8 cellular contexts compared by ENCODE assay signal in genomic region chr17:3635474-3636153, GRCh38.
DNase-seq lines count a peak whose midpoint lies in the region; TF ChIP-seq lines count a peak whose summit lies in the region.

No MANE protein-coding gene starts in this region.

- no peaks in the 10 kb centered on the region for H3K27me3 Mint-ChIP-seq in dendritic cell treated with granulocyte-macrophage colony-stimulating factor and Interleukin-4, amounts not matched to agents 40 ng/mL and 50 ng/mL, for 4 days

- H3K36me3 ChIP-seq in MM.1S (replicated peaks; ENCODE audit: insufficient read depth, low read length) (no peaks in the 10 kb centered on the region), mucosa of rectum (ENCODE audit: control insufficient read depth in 2 of 2, insufficient read depth in 2 of 2, low read length in 2 of 2) (peaks cover 5 to 6% of the 10 kb centered on the region in 2 donors)

- peaks cover 4% of the 10 kb centered on the region; the same call in 1 of the 2 replicates for H3K4me1 ChIP-seq in MM.1S (ENCODE audit: low read length)
- H3K4me1 ChIP-seq in mucosa of rectum (ENCODE audit: control insufficient read depth in 2 of 2, insufficient read depth in 2 of 2, low read length in 2 of 2) = peaks cover 2 to 10% of the 10 kb centered on the region in 2 donors

- peak overlapping the region; percentile 97 for H3K4me3 Mint-ChIP-seq in dendritic cell treated with granulocyte-macrophage colony-stimulating factor and Interleukin-4, amounts not matched to agents 40 ng/mL and 50 ng/mL, for 4 days

- peak overlapping the region; percentile 71 for H3K4me2 ChIP-seq in MM.1S (ENCODE audit: low read depth, low read length)

- intact Hi-C loops in dendritic cell treated with granulocyte-macrophage colony-stimulating factor and Interleukin-4, amounts not matched to agents 40 ng/mL and 50 ng/mL, for 4 days (cut with micrococcal nuclease) = no loop called here

- H3K9ac ChIP-seq in MM.1S (ENCODE audit: low read length) (peak overlapping the region; percentile 90), mucosa of rectum (ENCODE audit: low read depth in 1 of 2, low read length in 2 of 2) (peak overlapping the region; percentile 79 to 90)

- H3F3A ChIP-seq in MM.1S (ENCODE audit: insufficient read depth, low read length) = peaks cover 6% of the 10 kb centered on the region

- H3K9me3 ChIP-seq in MM.1S (replicated peaks; ENCODE audit: insufficient read depth, low read length) (no peaks in the 10 kb centered on the region), mucosa of rectum (ENCODE audit: control insufficient read depth in 2 of 2, low read length in 2 of 2) (no peaks in the 10 kb centered on the region)

- H3K36me3 Mint-ChIP-seq in dendritic cell treated with granulocyte-macrophage colony-stimulating factor and Interleukin-4, amounts not matched to agents 40 ng/mL and 50 ng/mL, for 4 days (ENCODE audit: low read depth) = peaks cover 83% of the 10 kb centered on the region

- peak overlapping the region; percentile 83 for H2AFZ ChIP-seq in MM.1S (ENCODE audit: low read length)

- H3K4me3 ChIP-seq in MM.1S (ENCODE audit: low read length) (peak overlapping the region; percentile 95), mucosa of rectum (ENCODE audit: low read length in 2 of 2) (peak overlapping the region; percentile 79 to 85)

- no peaks in the 10 kb centered on the region for H3K9me2 ChIP-seq in MM.1S (replicated peaks; ENCODE audit: insufficient read depth, low read length)

- in situ Hi-C loops in GM13977 (cut with MboI; ENCODE audit: low pct_unique_long_range_greater_than_20kb, low sequenced_read_pairs, unreplicated experiment) = no loop called here

- TF ChIP-seq CTCF in GM13977 (IDR thresholded peaks at IDR 0.05; ENCODE audit: extremely low read depth, insufficient read depth, missing control alignments) (no peak), MM.1S (IDR thresholded peaks at IDR 0.05; ENCODE audit: low read length) (no peak)

- peaks cover 75% of the 10 kb centered on the region for H3K4me1 Mint-ChIP-seq in dendritic cell treated with granulocyte-macrophage colony-stimulating factor and Interleukin-4, amounts not matched to agents 40 ng/mL and 50 ng/mL, for 4 days (ENCODE audit: low read depth)

- H3K9me3 Mint-ChIP-seq in dendritic cell treated with granulocyte-macrophage colony-stimulating factor and Interleukin-4, amounts not matched to agents 40 ng/mL and 50 ng/mL, for 4 days = no peaks in the 10 kb centered on the region

- H3K79me2 ChIP-seq in MM.1S (ENCODE audit: low read length) = peaks cover 42% of the 10 kb centered on the region

- DNase-seq in GM13977 (ENCODE audit: low spot score) = peak; percentile 36
- DNase-seq in MM.1S = peak; percentile 30
- DNase-seq in HCEC 1CT = no peak
- DNase-seq in NCI-H2029 treated with DMSO at 0.1 percent for 48 hours (lab: John Stamatoyannopoulos, UW) = no peak
- no peak for DNase-seq in activated CD4-positive, alpha-beta T cell treated with anti-CD3 and anti-CD28 coated beads, Interleukin-2, amount 50 U/mL, for 1 hour
- DNase-seq in NCI-H128 (lab: John Stamatoyannopoulos, UW; ENCODE audit: unreplicated experiment) = no peak

- no peaks in the 10 kb centered on the region for H4K20me1 ChIP-seq in MM.1S (ENCODE audit: insufficient read depth, low read length)

- H3K27ac ChIP-seq in MM.1S (ENCODE audit: low read length) (peak overlapping the region; percentile 27; the same call in 1 of the 2 replicates), mucosa of rectum (ENCODE audit: low read depth in 2 of 2, low read length in 2 of 2) (peak overlapping the region; percentile 95 to 99)

- H3K27ac Mint-ChIP-seq in dendritic cell treated with granulocyte-macrophage colony-stimulating factor and Interleukin-4, amounts not matched to agents 40 ng/mL and 50 ng/mL, for 4 days = peak overlapping the region; percentile 97

- H3K27me3 ChIP-seq in MM.1S (replicated peaks; ENCODE audit: insufficient read depth, low read length) = no peaks in the 10 kb centered on the region
- H3K27me3 ChIP-seq in mucosa of rectum (ENCODE audit: control insufficient read depth in 2 of 2, insufficient read depth in 2 of 2, low read length in 2 of 2) = no peaks in the 10 kb centered on the region

Comparison
In these comparisons a context has a peak if more than half of its experiments do, and no peak if none do; other contexts are left out.
1. DNase-seq: peak in GM13977 (single experiment) and MM.1S (single experiment); none in HCEC 1CT (single experiment), NCI-H2029 treated with DMSO at 0.1 percent for 48 hours (single experiment), activated CD4-positive, alpha-beta T cell treated with anti-CD3 and anti-CD28 coated beads, Interleukin-2, amount 50 U/mL, for 1 hour (single experiment) and NCI-H128 (single experiment).